ENCODE assay signal across 9 cellular contexts in the genomic region with DNA sequence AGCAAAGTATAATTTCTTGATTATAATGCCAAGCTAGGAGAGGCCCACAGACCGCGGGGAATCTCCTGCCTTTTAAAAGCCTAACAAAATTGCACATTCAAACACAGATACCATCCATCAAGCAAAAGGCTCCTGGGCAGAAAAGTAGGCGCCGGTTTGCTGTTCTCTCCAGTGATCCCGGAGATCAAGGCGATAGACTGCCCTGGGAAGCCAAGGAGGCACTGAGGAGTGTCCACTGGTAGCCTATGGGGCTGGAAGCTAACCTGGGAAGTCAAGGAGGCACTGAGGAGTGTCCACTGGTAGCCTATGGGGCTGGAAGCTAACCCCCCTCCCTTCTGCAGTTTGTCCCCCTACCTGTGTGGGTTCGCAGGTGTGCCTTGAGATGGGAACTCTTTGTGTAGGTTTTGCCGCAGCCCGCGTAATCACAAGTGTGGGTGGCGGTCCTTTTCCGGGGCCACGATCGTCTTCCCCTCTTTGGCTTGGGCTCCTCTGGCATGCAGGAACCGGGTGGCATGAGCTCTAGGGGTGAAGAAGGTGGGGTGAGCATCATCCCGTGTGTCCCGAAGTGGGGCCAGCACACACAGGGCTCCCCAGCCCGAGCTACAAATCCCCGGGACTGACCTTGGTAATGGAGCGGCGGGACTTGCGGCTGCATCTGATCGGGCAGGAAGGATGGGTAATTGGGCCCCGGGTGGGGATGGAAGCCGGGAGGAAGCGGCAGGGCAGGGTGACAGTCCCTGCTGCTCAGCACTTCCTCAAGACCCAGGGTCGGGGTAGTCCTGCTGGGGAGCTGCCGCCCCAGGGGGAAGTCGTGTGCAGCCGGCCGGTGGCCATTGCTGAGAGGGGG. TPM values are rescaled to one million over a fixed set of nuclear protein-coding genes. Genes with fewer than 3 reads are reported as not detected.
DNase-seq lines count a peak whose midpoint lies in the region; ATAC-seq and TF ChIP-seq lines count a peak whose summit lies in the region.
"Had no signal": no experiment of that assay in that cellular context is flagged by ENCODE, and none has a peak within 500 bp of the region (broad histone marks: within the 10 kb centered on the region; RNA-seq: fewer than 3 reads in every experiment).

No MANE protein-coding gene starts in this region.

- H3K27ac ChIP-seq in colonic mucosa = peak overlapping the region; percentile 79
- H3K27ac ChIP-seq in suprapubic skin = peak overlapping the region; percentile 99
- no peak overlapping the region for H3K27ac ChIP-seq in CD8-positive, alpha-beta memory T cell (ENCODE audit: low read depth, low read length)

- H3K27me3 ChIP-seq in colonic mucosa (no peaks in the 10 kb centered on the region), suprapubic skin (no peaks in the 10 kb centered on the region)
- H3K27me3 ChIP-seq in CD8-positive, alpha-beta memory T cell (ENCODE audit: insufficient read depth, low read length, poor library complexity, severe bottlenecking) = peaks cover 9% of the 10 kb centered on the region

- no peaks in the 10 kb centered on the region for H3K36me3 Mint-ChIP-seq in IgD-negative memory B cell
- H3K36me3 Mint-ChIP-seq in stimulated activated effector memory CD8-positive, alpha-beta T cell treated with anti-CD3 and anti-CD28 coated beads, Interleukin-12 subunit alpha, Interleukin-12 subunit beta, amount 100 ng/mL, for 72 hours = no peaks in the 10 kb centered on the region
- no peaks in the 10 kb centered on the region for H3K36me3 Mint-ChIP-seq in CD8-positive, alpha-beta memory T cell

- peak; percentile 50 for DNase-seq in colonic mucosa
- peak in 1 of 2 donors; percentile 88 for DNase-seq in lower leg skin (ENCODE audit: low spot score in 2 of 2)
- peak; percentile 73 to 80 for DNase-seq in suprapubic skin (ENCODE audit: low spot score in 2 of 2)
- DNase-seq in stimulated activated effector memory CD8-positive, alpha-beta T cell treated with anti-CD3 and anti-CD28 coated beads, Interleukin-12 subunit alpha, Interleukin-12 subunit beta, amount 100 ng/mL, for 72 hours (ENCODE audit: low spot score in 2 of 2) = no peak
- no peak for DNase-seq in CD8-positive, alpha-beta memory T cell
- DNase-seq: NCI-H1930; stimulated activated naive CD4-positive, alpha-beta T cell had no signal

- WGBS in lower leg skin, 2 donors = 10 to 23% methylated on average over 16 to 17 of the region's 31 CpGs
- 21% methylated on average over 31 of the region's 31 CpGs for WGBS in suprapubic skin

- H3K9me3 Mint-ChIP-seq in IgD-negative memory B cell = peaks cover 0 to 4% (median 0%) of the 10 kb centered on the region in 3 donors
- no peaks in the 10 kb centered on the region for H3K9me3 Mint-ChIP-seq in stimulated activated effector memory CD8-positive, alpha-beta T cell treated with anti-CD3 and anti-CD28 coated beads, Interleukin-12 subunit alpha, Interleukin-12 subunit beta, amount 100 ng/mL, for 72 hours
- H3K9me3 Mint-ChIP-seq in CD8-positive, alpha-beta memory T cell = peaks cover 0 to 7% (median 2%) of the 10 kb centered on the region in 5 donors

- intact Hi-C loops in colonic mucosa (cut with DNase I) (loop anchor here (10.0 kb wide), 3 partner anchors 268 to 488 kb away; no protein-coding TSS in a partner anchor), lower leg skin (cut with DNase I; ENCODE audit: low total_unique reads) (loop anchor here (5.0 kb wide), 2 partner anchors 955 to 1080 kb away; no protein-coding TSS in a partner anchor)

- H3K4me3 Mint-ChIP-seq in IgD-negative memory B cell = peak overlapping the region in 3 of 4 donors; percentile 22 to 80 (median 38)
- H3K4me3 Mint-ChIP-seq in stimulated activated effector memory CD8-positive, alpha-beta T cell treated with anti-CD3 and anti-CD28 coated beads, Interleukin-12 subunit alpha, Interleukin-12 subunit beta, amount 100 ng/mL, for 72 hours = no peak overlapping the region
- peak overlapping the region in 3 of 7 donors; percentile 8 to 61 (median 44) for H3K4me3 Mint-ChIP-seq in CD8-positive, alpha-beta memory T cell

- ATAC-seq in stimulated activated effector memory CD8-positive, alpha-beta T cell treated with anti-CD3 and anti-CD28 coated beads, Interleukin-12 subunit alpha, Interleukin-12 subunit beta, amount 100 ng/mL, for 72 hours = no peak
- no peak for ATAC-seq in GM21723 (IDR thresholded peaks at IDR 0.05; ENCODE audit: unreplicated experiment)

- CTCF ChIA-PET in CD8-positive, alpha-beta memory T cell (lab: Charles Lee) = no interaction called here

- H3K27ac Mint-ChIP-seq in IgD-negative memory B cell = peak overlapping the region; percentile 19 to 56 (median 47)
- no peak overlapping the region for H3K27ac Mint-ChIP-seq in stimulated activated effector memory CD8-positive, alpha-beta T cell treated with anti-CD3 and anti-CD28 coated beads, Interleukin-12 subunit alpha, Interleukin-12 subunit beta, amount 100 ng/mL, for 72 hours
- no peak overlapping the region for H3K27ac Mint-ChIP-seq in CD8-positive, alpha-beta memory T cell

- peak overlapping the region; percentile 56 for H3K4me3 ChIP-seq in colonic mucosa
- peak overlapping the region; percentile 90 for H3K4me3 ChIP-seq in lower leg skin (ENCODE audit: low read depth, poor library complexity, severe bottlenecking)
- H3K4me3 ChIP-seq in suprapubic skin = peak overlapping the region; percentile 85
- no peak overlapping the region for H3K4me3 ChIP-seq in CD8-positive, alpha-beta memory T cell (ENCODE audit: low read length)

- peaks cover 35% of the 10 kb centered on the region for H3K27me3 Mint-ChIP-seq in IgD-negative memory B cell
- H3K27me3 Mint-ChIP-seq in CD8-positive, alpha-beta memory T cell = peaks cover 45 to 52% of the 10 kb centered on the region in 2 donors

- no peak for TF ChIP-seq CTCF in colonic mucosa (IDR thresholded peaks at IDR 0.05)
- no peak for TF ChIP-seq CTCF in lower leg skin (IDR thresholded peaks at IDR 0.05)
- TF ChIP-seq CTCF in suprapubic skin (IDR thresholded peaks at IDR 0.05) = no peak

- no peaks in the 10 kb centered on the region for H3K9me3 ChIP-seq in colonic mucosa
- H3K9me3 ChIP-seq in suprapubic skin = no peaks in the 10 kb centered on the region
- H3K9me3 ChIP-seq in CD8-positive, alpha-beta memory T cell (ENCODE audit: low read length) = no peaks in the 10 kb centered on the region

- TF ChIP-seq EP300 in suprapubic skin (IDR thresholded peaks at IDR 0.05) = no peak

- H3K9ac ChIP-seq in colonic mucosa (ENCODE audit: low read depth in 2 of 2, low read length in 2 of 2) = peak overlapping the region; percentile 99

- H3K4me1 ChIP-seq in colonic mucosa = no peaks in the 10 kb centered on the region
- peaks cover 32% of the 10 kb centered on the region for H3K4me1 ChIP-seq in suprapubic skin
- no peaks in the 10 kb centered on the region for H3K4me1 ChIP-seq in CD8-positive, alpha-beta memory T cell (ENCODE audit: insufficient read depth, low read length)

- POLR2A ChIA-PET in CD8-positive, alpha-beta memory T cell (lab: Charles Lee) = no interaction called here

- H3K36me3 ChIP-seq in colonic mucosa (no peaks in the 10 kb centered on the region), suprapubic skin (peaks cover 30% of the 10 kb centered on the region)
- H3K36me3 ChIP-seq in CD8-positive, alpha-beta memory T cell (ENCODE audit: insufficient read depth, low read length) = no peaks in the 10 kb centered on the region

- TF ChIP-seq POLR2A in lower leg skin (IDR thresholded peaks at IDR 0.05) (no peak), suprapubic skin (IDR thresholded peaks at IDR 0.05) (no peak)

- H3K4me1 Mint-ChIP-seq in IgD-negative memory B cell = peaks cover under 1 to 10% (median 4%) of the 10 kb centered on the region in 3 donors
- H3K4me1 Mint-ChIP-seq in stimulated activated effector memory CD8-positive, alpha-beta T cell treated with anti-CD3 and anti-CD28 coated beads, Interleukin-12 subunit alpha, Interleukin-12 subunit beta, amount 100 ng/mL, for 72 hours = peaks cover 12% of the 10 kb centered on the region
- peaks cover 14 to 21% (median 15%) of the 10 kb centered on the region in 3 donors for H3K4me1 Mint-ChIP-seq in CD8-positive, alpha-beta memory T cell

RNA-seq across cellular contexts. Expression of gene KLF4, which starts 2.7 kb away (rescaled TPM):
- 0.13 TPM for polyA plus RNA-seq in IgD-negative memory B cell
- 100 to 1,000 TPM; 209 to 398 TPM for total RNA-seq in colonic mucosa
- total RNA-seq in lower leg skin = 100 to 1,000 TPM; 562 to 846 (median 608) TPM
- 1,000 to 10,000 TPM in 1 of 4 donors, 100 to 1,000 TPM in 3; 613 to 1,231 (median 708) TPM for total RNA-seq in suprapubic skin
- total RNA-seq in CD8-positive, alpha-beta memory T cell = under 1 TPM; 0.31 to 0.37 TPM
- not detected for polyA plus RNA-seq in CD8-positive, alpha-beta memory T cell

Comparison
In these comparisons a context has a peak if more than half of its experiments do, and no peak if none do; other contexts are left out.
1. H3K27ac Mint-ChIP-seq: peak in IgD-negative memory B cell (3 of 3); none in stimulated activated effector memory CD8-positive, alpha-beta T cell treated with anti-CD3 and anti-CD28 coated beads, Interleukin-12 subunit alpha, Interleukin-12 subunit beta, amount 100 ng/mL, for 72 hours (single experiment) and CD8-positive, alpha-beta memory T cell (0 of 8).
2. DNase-seq: peak in colonic mucosa (single experiment) and suprapubic skin (2 of 2); none in stimulated activated effector memory CD8-positive, alpha-beta T cell treated with anti-CD3 and anti-CD28 coated beads, Interleukin-12 subunit alpha, Interleukin-12 subunit beta, amount 100 ng/mL, for 72 hours (0 of 2) and CD8-positive, alpha-beta memory T cell (0 of 5).
3. RNA of gene KLF4, which starts 2.7 kb away (total RNA-seq): 613 to 1,231 TPM in suprapubic skin, 562 to 846 TPM in lower leg skin and 209 to 398 TPM in colonic mucosa; 0.31 to 0.37 TPM in CD8-positive, alpha-beta memory T cell; every median in the first group is over 100 times any median in the second.